Comparison of ENCODE assay signal across 14 cellular contexts in the genomic region with DNA sequence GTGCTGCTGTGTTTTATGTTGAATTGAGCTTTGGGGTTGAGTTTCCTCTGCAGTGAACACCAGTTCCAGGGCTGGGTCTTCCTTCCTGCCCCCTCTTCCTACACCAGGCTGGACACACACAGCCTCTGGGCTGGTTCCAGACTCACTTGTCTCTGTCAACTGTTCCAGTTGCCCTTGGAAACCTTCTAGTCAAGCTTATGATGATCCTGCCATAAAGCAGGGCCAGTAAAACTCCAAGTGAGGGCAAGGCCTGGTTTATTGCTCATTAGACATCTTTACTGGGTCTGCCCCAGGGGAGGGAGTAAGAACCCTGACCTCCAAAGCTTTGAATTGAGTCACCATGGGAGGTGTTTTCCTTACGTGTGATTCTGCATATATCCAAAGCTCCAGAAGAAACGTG.
DNase-seq lines count a peak whose midpoint lies in the region; ATAC-seq and TF ChIP-seq lines count a peak whose summit lies in the region.
"Had no signal": no experiment of that assay in that cellular context is flagged by ENCODE, and none has a peak within 500 bp of the region (broad histone marks: within the 10 kb centered on the region; RNA-seq: fewer than 3 reads in every experiment).

No MANE protein-coding gene starts in this region.

- in situ Hi-C loops in brain microvascular endothelial cell (cut with HindIII; ENCODE audit: low pct_ligation_motif_present, low sequenced_read_pairs), result no loop called here

- TF ChIP-seq CTCF in brain (conservative IDR thresholded peaks at IDR 0.05), result no peak
- TF ChIP-seq CTCF in brain microvascular endothelial cell (IDR thresholded peaks at IDR 0.05; ENCODE audit: low read depth, low read length, missing control alignments), result no peak

- WGBS in right cardiac atrium, result 57% methylated on average over 2 of the region's 2 CpGs

- H3K4me3 ChIP-seq in right cardiac atrium (ENCODE audit: low read length) (no peak overlapping the region), brain microvascular endothelial cell (ENCODE audit: low read depth, low read length) (no peak overlapping the region)
- H3K4me3 ChIP-seq: gastrocnemius medialis had no signal

- H3K9me3 ChIP-seq in right cardiac atrium (ENCODE audit: control insufficient read depth, low read length), result no peaks in the 10 kb centered on the region
- H3K9me3 ChIP-seq: gastrocnemius medialis had no signal

- H3K27me3 Mint-ChIP-seq in brain, result no peaks in the 10 kb centered on the region

- intact Hi-C loops in right cardiac atrium (cut with DNase I), result no loop called here

- H3K27me3 ChIP-seq in right cardiac atrium (ENCODE audit: control insufficient read depth, insufficient read depth), result no peaks in the 10 kb centered on the region
- H3K27me3 ChIP-seq in brain microvascular endothelial cell (replicated peaks), result no peaks in the 10 kb centered on the region
- H3K27me3 ChIP-seq: gastrocnemius medialis had no signal

- peaks cover 4% of the 10 kb centered on the region for H3K4me1 ChIP-seq in right cardiac atrium (ENCODE audit: control insufficient read depth, insufficient read depth, low read length)

- H3K27ac Mint-ChIP-seq in brain, result peak overlapping the region in 4 of 5 experiments; percentile 15 to 74 (median 32)

- no peak overlapping the region for H3K4me3 Mint-ChIP-seq in brain

- H3K36me3 Mint-ChIP-seq in brain, result peaks cover 28% of the 10 kb centered on the region

- peaks cover 0 to 22% (median 5%) of the 10 kb centered on the region in 5 experiments for H3K9me3 Mint-ChIP-seq in brain

- H3K4me1 Mint-ChIP-seq in brain, result peaks cover 13% of the 10 kb centered on the region

- peak; percentile 56 for DNase-seq in HuH-7 (ENCODE audit: low spot score)
- DNase-seq in right cardiac atrium, result peak; percentile 49 to 70 (median 68)
- DNase-seq in pons (ENCODE audit: low spot score), result peak; percentile 12
- DNase-seq in brain microvascular endothelial cell, result no peak
- no peak for DNase-seq in caudate nucleus (lab: John Stamatoyannopoulos, UW)
- DNase-seq in nucleus accumbens (lab: John Stamatoyannopoulos, UW), result no peak
- DNase-seq: activated gamma-delta T cell treated with Interleukin-2 at 50 U/mL for 16 hours, gastrocnemius medialis, NCI-H187 treated with DMSO at 0.1 percent for 48 hours, posterior cingulate gyrus, T-helper 2 cell had no signal

- no peaks in the 10 kb centered on the region for H3K36me3 ChIP-seq in brain microvascular endothelial cell (replicated peaks)
- H3K36me3 ChIP-seq: gastrocnemius medialis had no signal

- ATAC-seq in right cardiac atrium, result peak; percentile 82 to 92
- no peak for ATAC-seq in HG02870 (IDR thresholded peaks at IDR 0.05; ENCODE audit: unreplicated experiment)
- ATAC-seq: gastrocnemius medialis had no signal

- H3K27ac ChIP-seq in right cardiac atrium (ENCODE audit: low read length), result peak overlapping the region; percentile 76
- H3K27ac ChIP-seq in brain microvascular endothelial cell, result no peak overlapping the region
- no peak overlapping the region for H3K27ac ChIP-seq in caudate nucleus (ENCODE audit: low read depth, low read length)
- H3K27ac ChIP-seq: C4-2B had no signal

Comparison
In these comparisons a context has a peak if more than half of its experiments do, and no peak if none do; other contexts are left out.
1. DNase-seq: peak in HuH-7 (single experiment), right cardiac atrium (3 of 3) and pons (single experiment); none in brain microvascular endothelial cell (single experiment), caudate nucleus (0 of 61) and nucleus accumbens (0 of 56).